ENCODE assay signal across 1 cellular context in the genomic region with DNA sequence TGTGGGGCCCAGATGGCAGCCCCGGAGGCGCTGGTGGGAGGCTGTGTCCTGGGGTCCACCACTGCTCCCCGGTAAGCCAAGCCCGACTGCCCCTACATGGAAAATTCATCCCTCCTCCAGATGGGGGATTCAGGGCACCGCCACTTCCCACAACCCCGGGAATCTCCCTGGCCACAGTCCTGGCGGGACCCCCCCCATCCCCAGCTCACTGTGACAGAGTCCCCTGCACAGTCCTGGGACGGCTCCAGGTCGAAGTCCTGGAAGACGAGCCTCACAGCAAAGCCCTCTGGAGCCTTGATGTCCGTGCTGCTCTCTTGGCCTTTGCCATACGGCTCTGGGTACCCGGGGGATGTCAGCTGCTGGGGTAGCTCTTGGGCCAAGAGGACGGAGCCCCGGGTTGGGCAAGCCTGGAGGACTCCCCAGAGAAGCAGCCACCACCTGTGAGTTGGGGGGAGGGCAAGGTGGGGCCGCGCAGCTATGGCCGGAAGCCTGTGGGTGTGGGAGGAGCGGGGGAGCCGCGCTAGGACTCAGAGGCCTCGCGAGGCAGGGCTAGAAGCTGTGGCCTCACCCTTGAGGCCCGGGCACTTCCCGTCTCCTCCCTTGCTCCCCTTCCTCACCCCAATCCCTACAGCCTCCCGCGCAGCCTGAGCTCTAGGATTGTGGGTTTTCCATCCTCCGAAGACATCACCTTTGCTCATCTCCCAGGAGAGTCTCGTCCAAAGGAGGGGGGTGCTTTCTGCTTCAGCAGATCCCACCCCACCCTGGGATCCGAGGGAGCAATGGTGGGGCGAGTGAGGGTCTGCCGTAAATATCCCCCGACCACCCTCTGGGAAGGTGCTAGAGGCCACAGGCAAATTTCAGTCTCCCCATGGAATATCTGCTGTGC.
TF ChIP-seq lines count a peak whose summit lies in the region.

No MANE protein-coding gene starts in this region.

TF ChIP-seq in HepG2, 621 proteins besides CTCF, POLR2A, EP300 and RAD21 (continued from another document and continues in another):
- TF ChIP-seq, protein P1, sequence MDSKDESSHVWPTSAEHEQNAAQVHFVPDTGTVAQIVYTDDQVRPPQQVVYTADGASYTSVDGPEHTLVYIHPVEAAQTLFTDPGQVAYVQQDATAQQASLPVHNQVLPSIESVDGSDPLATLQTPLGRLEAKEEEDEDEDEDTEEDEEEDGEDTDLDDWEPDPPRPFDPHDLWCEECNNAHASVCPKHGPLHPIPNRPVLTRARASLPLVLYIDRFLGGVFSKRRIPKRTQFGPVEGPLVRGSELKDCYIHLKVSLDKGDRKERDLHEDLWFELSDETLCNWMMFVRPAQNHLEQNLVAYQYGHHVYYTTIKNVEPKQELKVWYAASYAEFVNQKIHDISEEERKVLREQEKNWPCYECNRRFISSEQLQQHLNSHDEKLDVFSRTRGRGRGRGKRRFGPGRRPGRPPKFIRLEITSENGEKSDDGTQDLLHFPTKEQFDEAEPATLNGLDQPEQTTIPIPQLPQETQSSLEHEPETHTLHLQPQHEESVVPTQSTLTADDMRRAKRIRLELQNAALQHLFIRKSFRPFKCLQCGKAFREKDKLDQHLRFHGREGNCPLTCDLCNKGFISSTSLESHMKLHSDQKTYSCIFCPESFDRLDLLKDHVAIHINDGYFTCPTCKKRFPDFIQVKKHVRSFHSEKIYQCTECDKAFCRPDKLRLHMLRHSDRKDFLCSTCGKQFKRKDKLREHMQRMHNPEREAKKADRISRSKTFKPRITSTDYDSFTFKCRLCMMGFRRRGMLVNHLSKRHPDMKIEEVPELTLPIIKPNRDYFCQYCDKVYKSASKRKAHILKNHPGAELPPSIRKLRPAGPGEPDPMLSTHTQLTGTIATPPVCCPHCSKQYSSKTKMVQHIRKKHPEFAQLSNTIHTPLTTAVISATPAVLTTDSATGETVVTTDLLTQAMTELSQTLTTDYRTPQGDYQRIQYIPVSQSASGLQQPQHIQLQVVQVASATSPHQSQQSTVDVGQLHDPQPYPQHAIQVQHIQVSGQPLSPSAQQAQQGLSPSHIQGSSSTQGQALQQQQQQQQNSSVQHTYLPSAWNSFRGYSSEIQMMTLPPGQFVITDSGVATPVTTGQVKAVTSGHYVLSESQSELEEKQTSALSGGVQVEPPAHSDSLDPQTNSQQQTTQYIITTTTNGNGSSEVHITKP (CRISPR knock-in tag; IDR thresholded peaks at IDR 0.05; ENCODE audit: low read depth), result no peak
- TF ChIP-seq HOMEZ (CRISPR knock-in tag; IDR thresholded peaks at IDR 0.05; ENCODE audit: low read depth) (no peak), SP4 (CRISPR knock-in tag; IDR thresholded peaks at IDR 0.05) (no peak; the same call in 1 of the 2 replicates), HNRNPL (IDR thresholded peaks at IDR 0.05; ENCODE audit: low read depth, low read length) (0 out of 2 replicates have a peak, but pooled peaks have one; percentile 62), CHD4 (IDR thresholded peaks at IDR 0.05; ENCODE audit: borderline replicate concordance, low read length) (no peak), FOXP1 (IDR thresholded peaks at IDR 0.05) (no peak), FOXP1 (CRISPR knock-in tag; IDR thresholded peaks at IDR 0.05) (no peak), CREM (IDR thresholded peaks at IDR 0.05) (no peak; the same call in 1 of the 2 replicates), CREM (CRISPR knock-in tag; IDR thresholded peaks at IDR 0.05) (no peak), POGZ (CRISPR knock-in tag; IDR thresholded peaks at IDR 0.05) (no peak), HOXD1 (CRISPR knock-in tag; IDR thresholded peaks at IDR 0.05) (peak; percentile 25; the same call in 1 of the 2 replicates), MAFK (conservative IDR thresholded peaks at IDR 0.05 in 1 of 2, IDR thresholded peaks at IDR 0.05 in 1 of 2; ENCODE audit: low read length in 2 of 2) (no peak), ELF3 (CRISPR knock-in tag; IDR thresholded peaks at IDR 0.05) (peak; percentile 58), PRDM4 (CRISPR knock-in tag; IDR thresholded peaks at IDR 0.05; ENCODE audit: borderline replicate concordance) (no peak), ZNF543 (CRISPR knock-in tag; IDR thresholded peaks at IDR 0.05) (peak; percentile 60; the same call in 1 of the 2 replicates), ZNF503 (CRISPR knock-in tag; IDR thresholded peaks at IDR 0.05) (no peak), ZNF775 (CRISPR knock-in tag; IDR thresholded peaks at IDR 0.05; ENCODE audit: borderline replicate concordance) (0 out of 2 replicates have a peak, but pooled peaks have one; percentile 25), ZKSCAN8 (CRISPR knock-in tag; IDR thresholded peaks at IDR 0.05; ENCODE audit: borderline replicate concordance) (no peak), ZNF570 (CRISPR knock-in tag; IDR thresholded peaks at IDR 0.05; ENCODE audit: borderline replicate concordance) (0 out of 2 replicates have a peak, but pooled peaks have one; percentile 29), ZNF30 (CRISPR knock-in tag; IDR thresholded peaks at IDR 0.05) (no peak), ZNF788 (CRISPR knock-in tag; IDR thresholded peaks at IDR 0.05; ENCODE audit: borderline replicate concordance) (peak; percentile 35; the same call in 1 of the 2 replicates), PITX1 (CRISPR knock-in tag; IDR thresholded peaks at IDR 0.05) (peak; percentile 14), SUZ12 (IDR thresholded peaks at IDR 0.05; ENCODE audit: low read depth, low read length) (no peak), CREB3 (CRISPR knock-in tag; IDR thresholded peaks at IDR 0.05) (no peak), HNRNPLL (IDR thresholded peaks at IDR 0.05; ENCODE audit: low read depth, low read length, poor library complexity, severe bottlenecking) (peak; percentile 50), JARID2 (CRISPR knock-in tag; IDR thresholded peaks at IDR 0.05; ENCODE audit: insufficient replicate concordance) (no peak), SP5 (CRISPR knock-in tag; IDR thresholded peaks at IDR 0.05; ENCODE audit: borderline replicate concordance, low read depth) (peak; percentile 55; the same call in 1 of the 2 replicates), HINFP (CRISPR knock-in tag; IDR thresholded peaks at IDR 0.05; ENCODE audit: low read depth) (0 out of 2 replicates have a peak, but pooled peaks have one; percentile 16), SOX5 (CRISPR knock-in tag; IDR thresholded peaks at IDR 0.05; ENCODE audit: borderline replicate concordance) (no peak), MIXL1 (CRISPR knock-in tag; IDR thresholded peaks at IDR 0.05) (0 out of 2 replicates have a peak, but pooled peaks have one; percentile 7), GABPB1 (CRISPR knock-in tag; IDR thresholded peaks at IDR 0.05) (peak; percentile 89), RXRB (CRISPR knock-in tag; IDR thresholded peaks at IDR 0.05; ENCODE audit: borderline replicate concordance) (no peak), ZNF782 (CRISPR knock-in tag; IDR thresholded peaks at IDR 0.05; ENCODE audit: borderline replicate concordance) (peak; percentile 62; the same call in 1 of the 2 replicates), HOXA3 (CRISPR knock-in tag; IDR thresholded peaks at IDR 0.05) (peak; percentile 78), XBP1 (CRISPR knock-in tag; IDR thresholded peaks at IDR 0.05) (no peak), PTBP1 (IDR thresholded peaks at IDR 0.05; ENCODE audit: low read depth, low read length, poor library complexity, severe bottlenecking) (peak; percentile 14), ZNF382 (CRISPR knock-in tag; IDR thresholded peaks at IDR 0.05; ENCODE audit: borderline replicate concordance) (no peak), ETS1 (CRISPR knock-in tag; IDR thresholded peaks at IDR 0.05) (no peak), SOX13 (IDR thresholded peaks at IDR 0.05) (no peak), SOX13 (CRISPR knock-in tag; conservative IDR thresholded peaks at IDR 0.05 in 1 of 2, IDR thresholded peaks at IDR 0.05 in 1 of 2) (peak in 1 of 2 experiments; percentile 4; a peak in 1 of 4 replicates), PAX8 (CRISPR knock-in tag; IDR thresholded peaks at IDR 0.05; ENCODE audit: borderline replicate concordance) (0 out of 2 replicates have a peak, but pooled peaks have one; percentile 48)
- TF ChIP-seq, protein P2, sequence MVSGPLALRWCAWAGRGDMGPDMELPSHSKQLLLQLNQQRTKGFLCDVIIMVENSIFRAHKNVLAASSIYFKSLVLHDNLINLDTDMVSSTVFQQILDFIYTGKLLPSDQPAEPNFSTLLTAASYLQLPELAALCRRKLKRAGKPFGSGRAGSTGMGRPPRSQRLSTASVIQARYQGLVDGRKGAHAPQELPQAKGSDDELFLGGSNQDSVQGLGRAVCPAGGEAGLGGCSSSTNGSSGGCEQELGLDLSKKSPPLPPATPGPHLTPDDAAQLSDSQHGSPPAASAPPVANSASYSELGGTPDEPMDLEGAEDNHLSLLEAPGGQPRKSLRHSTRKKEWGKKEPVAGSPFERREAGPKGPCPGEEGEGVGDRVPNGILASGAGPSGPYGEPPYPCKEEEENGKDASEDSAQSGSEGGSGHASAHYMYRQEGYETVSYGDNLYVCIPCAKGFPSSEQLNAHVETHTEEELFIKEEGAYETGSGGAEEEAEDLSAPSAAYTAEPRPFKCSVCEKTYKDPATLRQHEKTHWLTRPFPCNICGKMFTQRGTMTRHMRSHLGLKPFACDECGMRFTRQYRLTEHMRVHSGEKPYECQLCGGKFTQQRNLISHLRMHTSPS (CRISPR knock-in tag; IDR thresholded peaks at IDR 0.05; ENCODE audit: low read depth), result no peak
- TF ChIP-seq, protein P3, sequence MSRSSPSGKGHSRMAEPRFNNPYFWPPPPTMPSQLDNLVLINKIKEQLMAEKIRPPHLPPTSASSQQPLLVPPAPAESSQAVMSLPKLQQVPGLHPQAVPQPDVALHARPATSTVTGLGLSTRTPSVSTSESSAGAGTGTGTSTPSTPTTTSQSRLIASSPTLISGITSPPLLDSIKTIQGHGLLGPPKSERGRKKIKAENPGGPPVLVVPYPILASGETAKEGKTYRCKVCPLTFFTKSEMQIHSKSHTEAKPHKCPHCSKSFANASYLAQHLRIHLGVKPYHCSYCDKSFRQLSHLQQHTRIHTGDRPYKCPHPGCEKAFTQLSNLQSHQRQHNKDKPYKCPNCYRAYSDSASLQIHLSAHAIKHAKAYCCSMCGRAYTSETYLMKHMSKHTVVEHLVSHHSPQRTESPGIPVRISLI (CRISPR knock-in tag; IDR thresholded peaks at IDR 0.05; ENCODE audit: borderline replicate concordance), result no peak
